Comparison of ENCODE assay signal across 29 cellular contexts in the genomic region with DNA sequence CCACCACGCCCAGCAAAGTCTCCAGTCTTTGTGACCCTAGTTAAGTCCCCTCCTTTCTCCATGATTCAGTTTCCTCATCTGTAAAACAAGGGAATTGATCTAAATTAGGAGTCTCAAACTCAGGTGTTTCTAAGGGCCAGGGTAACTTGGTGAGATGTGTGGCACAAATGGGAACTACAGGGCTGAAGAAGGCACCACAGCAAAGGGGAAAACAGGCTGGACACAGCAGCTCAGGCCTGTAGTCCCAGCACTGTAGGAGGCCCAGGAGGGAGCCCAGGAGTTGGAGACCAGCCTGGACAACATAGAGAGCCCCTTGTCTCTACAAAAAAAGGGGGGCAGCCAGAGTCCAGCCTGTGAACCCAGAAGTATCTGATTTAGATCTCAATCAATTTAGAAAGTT.
"Had no signal": no experiment of that assay in that cellular context is flagged by ENCODE, and none has a peak within 500 bp of the region (broad histone marks: within the 10 kb centered on the region; RNA-seq: fewer than 3 reads in every experiment).

No MANE protein-coding gene starts in this region.

- H3K9me3 Mint-ChIP-seq: memory B cell; naive thymus-derived CD4-positive, alpha-beta T cell; nephron; stimulated activated memory B cell treated with anti-CD40 and anti-IgM and Interleukin-4, amounts not matched to agents 10 μg/mL and 1 μg/mL and 100 μg/mL, for 72 hours; type B pancreatic cell had no signal

- H3K36me3 Mint-ChIP-seq: memory B cell; naive thymus-derived CD4-positive, alpha-beta T cell; stimulated activated memory B cell treated with anti-CD40 and anti-IgM and Interleukin-4, amounts not matched to agents 10 μg/mL and 1 μg/mL and 100 μg/mL, for 72 hours; type B pancreatic cell had no signal

- ATAC-seq: heart right ventricle; left lobe of liver; naive thymus-derived CD4-positive, alpha-beta T cell; right cardiac atrium; stimulated activated memory B cell treated with anti-CD40 and anti-IgM and Interleukin-4, amounts not matched to agents 10 μg/mL and 1 μg/mL and 100 μg/mL, for 72 hours; stimulated activated naive CD8-positive, alpha-beta T cell treated with anti-CD3 and anti-CD28 coated beads, Interleukin-15, Interleukin-2, amounts not matched to agents 100 U/mL and 50 U/mL, for 24 hours had no signal

- H3K27ac Mint-ChIP-seq: memory B cell; nephron; stimulated activated memory B cell treated with anti-CD40 and anti-IgM and Interleukin-4, amounts not matched to agents 10 μg/mL and 1 μg/mL and 100 μg/mL, for 72 hours; type B pancreatic cell had no signal

- H3K4me1 Mint-ChIP-seq: naive thymus-derived CD4-positive, alpha-beta T cell; nephron had no signal

- H3K9me3 ChIP-seq: esophagus squamous epithelium, heart right ventricle, prostate gland, spleen, testis, tibial artery had no signal

- H3K4me3 ChIP-seq: coronary artery, esophagus squamous epithelium, heart right ventricle, lung, prostate gland, skin epidermis, spleen, testis, tibial artery had no signal

- H3K27me3 ChIP-seq: spleen, testis had no signal

- H3K4me3 Mint-ChIP-seq: memory B cell; naive thymus-derived CD4-positive, alpha-beta T cell; nephron; stimulated activated memory B cell treated with anti-CD40 and anti-IgM and Interleukin-4, amounts not matched to agents 10 μg/mL and 1 μg/mL and 100 μg/mL, for 72 hours; type B pancreatic cell had no signal

- H3K36me3 ChIP-seq: esophagus squamous epithelium, heart right ventricle, prostate gland, spleen, tibial artery had no signal

- H3K27ac ChIP-seq: coronary artery, esophagus squamous epithelium, heart right ventricle, prostate gland, skin epidermis, spleen, testis, tibial artery had no signal

- FAIRE-seq: endometrium, keratinocyte had no signal

- H3K27me3 Mint-ChIP-seq: stimulated activated memory B cell treated with anti-CD40 and anti-IgM and Interleukin-4, amounts not matched to agents 10 μg/mL and 1 μg/mL and 100 μg/mL, for 72 hours; type B pancreatic cell had no signal

- DNase-seq: dermis blood vessel endothelial cell; effector memory CD4-positive, alpha-beta T cell; erythroblast; esophagus squamous epithelium; foreskin melanocyte; glutamatergic neuron; heart right ventricle; hippocampal formation; midbrain; naive thymus-derived CD4-positive, alpha-beta T cell; nucleus accumbens; right cardiac atrium; spleen; stimulated activated CD4-positive, alpha-beta T cell treated with anti-CD3 and anti-CD28 coated beads, Interleukin-4, amount 100 ng/mL, for 4 hours; stimulated activated naive CD8-positive, alpha-beta T cell treated with anti-CD3 and anti-CD28 coated beads, Interleukin-15, Interleukin-2, amounts not matched to agents 100 U/mL and 50 U/mL, for 24 hours; substantia nigra; testis; tibial artery had no signal

- H3K4me1 ChIP-seq: esophagus squamous epithelium, heart right ventricle, prostate gland, spleen, tibial artery had no signal
